Comparison of ENCODE assay signal across 9 cellular contexts in genomic region chr19:16899566-16900075, GRCh38. TPM values are rescaled to one million over a fixed set of nuclear protein-coding genes. Genes with fewer than 3 reads are reported as not detected.
A peak's percentile ranks its signal among the peaks of the same experiment; 100 is the strongest.
DNase-seq lines count a peak whose midpoint lies in the region; ATAC-seq and TF ChIP-seq lines count a peak whose summit lies in the region.
"Had no signal": no experiment of that assay in that cellular context is flagged by ENCODE, and none has a peak within 500 bp of the region (broad histone marks: within the 10 kb centered on the region; RNA-seq: fewer than 3 reads in every experiment).

No MANE protein-coding gene starts in this region.

- H3K9me3 Mint-ChIP-seq in CD14-positive monocyte = peaks cover 0 to 7% (median 2%) of the 10 kb centered on the region in 7 donors
- no peaks in the 10 kb centered on the region for H3K9me3 Mint-ChIP-seq in stimulated activated memory B cell treated with anti-CD40 and anti-IgM and Interleukin-4, amounts not matched to agents 10 μg/mL and 1 μg/mL and 100 μg/mL, for 72 hours

- H3K27me3 Mint-ChIP-seq in CD14-positive monocyte (ENCODE audit: low read depth in 3 of 3) = peaks cover 15 to 33% (median 27%) of the 10 kb centered on the region in 3 donors
- no peaks in the 10 kb centered on the region for H3K27me3 Mint-ChIP-seq in stimulated activated memory B cell treated with anti-CD40 and anti-IgM and Interleukin-4, amounts not matched to agents 10 μg/mL and 1 μg/mL and 100 μg/mL, for 72 hours

- H3K27ac Mint-ChIP-seq in CD14-positive monocyte = peak overlapping the region; percentile 15 to 84 (median 78)
- no peak overlapping the region for H3K27ac Mint-ChIP-seq in stimulated activated memory B cell treated with anti-CD40 and anti-IgM and Interleukin-4, amounts not matched to agents 10 μg/mL and 1 μg/mL and 100 μg/mL, for 72 hours

- H3K36me3 Mint-ChIP-seq in CD14-positive monocyte = peaks cover 10 to 14% of the 10 kb centered on the region in 2 donors
- H3K36me3 Mint-ChIP-seq in stimulated activated memory B cell treated with anti-CD40 and anti-IgM and Interleukin-4, amounts not matched to agents 10 μg/mL and 1 μg/mL and 100 μg/mL, for 72 hours = no peaks in the 10 kb centered on the region

- no peaks in the 10 kb centered on the region for H3F3A ChIP-seq in SU-DHL-6 (ENCODE audit: insufficient read depth)

- no peaks in the 10 kb centered on the region for H3K9me2 ChIP-seq in SU-DHL-6 (replicated peaks; ENCODE audit: insufficient read depth, low read length)

- H3K4me3 Mint-ChIP-seq in CD14-positive monocyte = peak overlapping the region; percentile 41 to 71
- no peak overlapping the region for H3K4me3 Mint-ChIP-seq in stimulated activated memory B cell treated with anti-CD40 and anti-IgM and Interleukin-4, amounts not matched to agents 10 μg/mL and 1 μg/mL and 100 μg/mL, for 72 hours

- H3K4me3 ChIP-seq in H7 (ENCODE audit: insufficient read depth, low read depth, low read length) (no peak overlapping the region), SU-DHL-6 (ENCODE audit: insufficient read depth, low read length, poor library complexity, severe bottlenecking) (no peak overlapping the region), fibroblast of mammary gland (ENCODE audit: control insufficient read depth, low read depth, low read length) (no peak overlapping the region)

- H3K9me3 ChIP-seq in SU-DHL-6 (ENCODE audit: insufficient read depth, low read length) = no peaks in the 10 kb centered on the region

- DNase-seq in CD14-positive monocyte (ENCODE audit: low spot score) (peak; percentile 78), H7 (peak; percentile 88), fibroblast of mammary gland (ENCODE audit: low read depth) (peak; percentile 41)

- no peaks in the 10 kb centered on the region for H3K79me2 ChIP-seq in SU-DHL-6 (ENCODE audit: insufficient read depth, low read length)

- no peaks in the 10 kb centered on the region for H4K20me1 ChIP-seq in SU-DHL-6 (ENCODE audit: low read depth, low read length)

- ATAC-seq in stimulated activated memory B cell treated with anti-CD40 and anti-IgM and Interleukin-4, amounts not matched to agents 10 μg/mL and 1 μg/mL and 100 μg/mL, for 72 hours = peak; percentile 10
- ATAC-seq in GM21423 (IDR thresholded peaks at IDR 0.05; ENCODE audit: unreplicated experiment) (no peak), HG03025 (IDR thresholded peaks at IDR 0.05; ENCODE audit: low FRiP score, unreplicated experiment) (no peak), GM21367 (IDR thresholded peaks at IDR 0.05; ENCODE audit: unreplicated experiment) (no peak)
- ATAC-seq: left colon had no signal

- H2AFZ ChIP-seq in SU-DHL-6 (ENCODE audit: low read depth, low read length, severe bottlenecking) = no peak overlapping the region

- H3K4me2 ChIP-seq in SU-DHL-6 (ENCODE audit: low read depth, low read length, poor library complexity, severe bottlenecking) = no peak overlapping the region

- TF ChIP-seq CTCF in CD14-positive monocyte (IDR thresholded peaks at IDR 0.05) (peak; percentile 90), SU-DHL-6 (IDR thresholded peaks at IDR 0.05; ENCODE audit: insufficient read depth, low read length, poor library complexity, severe bottlenecking) (peak; percentile 44), fibroblast of mammary gland (conservative IDR thresholded peaks at IDR 0.05; ENCODE audit: control insufficient read depth, insufficient read depth, low read depth, low read length) (peak; percentile 61)

- intact Hi-C loops in CD14-positive monocyte (cut with micrococcal nuclease) = loop anchor here in 1 of 2 donors (2.0 to 5.0 kb wide), 2 partner anchors 67 to 121 kb away; no protein-coding TSS in a partner anchor

- H3K9ac ChIP-seq in SU-DHL-6 (ENCODE audit: low read length) = no peak overlapping the region

- H3K36me3 ChIP-seq in H7 (replicated peaks; ENCODE audit: control insufficient read depth, insufficient read depth, low read length) (no peaks in the 10 kb centered on the region; the same call in 1 of the 2 replicates), SU-DHL-6 (ENCODE audit: low read length) (no peaks in the 10 kb centered on the region)

- no peak overlapping the region for H3K27ac ChIP-seq in SU-DHL-6 (ENCODE audit: low read depth, low read length)

- peaks cover 36% of the 10 kb centered on the region for H3K4me1 Mint-ChIP-seq in CD14-positive monocyte
- peaks cover 30% of the 10 kb centered on the region for H3K4me1 Mint-ChIP-seq in stimulated activated memory B cell treated with anti-CD40 and anti-IgM and Interleukin-4, amounts not matched to agents 10 μg/mL and 1 μg/mL and 100 μg/mL, for 72 hours

- H3K27me3 ChIP-seq in H7 (ENCODE audit: control insufficient read depth, insufficient read depth, low read length) (peaks cover 19% of the 10 kb centered on the region), SU-DHL-6 (ENCODE audit: low read length) (no peaks in the 10 kb centered on the region)

RNA-seq across cellular contexts. Expression of gene F2RL3, which starts 10.8 kb away (rescaled TPM):
- polyA plus RNA-seq in CD14-positive monocyte = not detected
- total RNA-seq in H7 (2014; rRNA removed; shearing (Covaris generic)) = not detected in 2 replicates
